In the genomic region with DNA sequence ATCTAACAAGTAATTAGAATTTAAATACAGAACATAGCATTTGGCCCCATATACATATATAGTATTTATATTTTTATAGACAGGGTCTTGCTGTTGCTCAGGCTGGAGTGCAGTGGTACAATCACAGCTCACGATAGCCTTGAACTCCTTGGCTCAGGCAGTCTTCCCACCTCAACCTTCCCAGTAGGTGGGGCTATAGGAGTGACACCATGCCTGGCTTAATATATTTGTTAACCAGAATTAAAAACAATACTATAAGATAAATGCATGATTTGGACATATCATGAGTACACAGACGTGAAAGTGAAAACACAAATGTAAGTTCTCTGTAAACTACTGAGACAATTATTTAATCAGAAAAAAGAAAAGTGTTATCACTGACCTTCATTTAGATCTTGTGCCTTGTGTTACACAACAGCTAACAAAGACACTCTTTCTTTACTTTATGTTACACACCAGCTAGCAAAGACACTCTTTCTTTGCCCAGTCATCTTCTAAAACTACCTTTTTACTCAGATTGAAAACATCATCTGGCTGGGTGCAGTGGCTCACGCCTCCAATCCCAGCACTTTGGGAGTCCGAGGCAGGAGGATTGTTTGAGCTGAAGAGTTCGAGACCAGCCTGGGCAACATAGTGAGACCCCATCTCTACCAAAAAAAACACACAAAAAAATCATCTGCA, we compare ENCODE assay signal across 8 cellular contexts. TPM values are rescaled to one million over a fixed set of nuclear protein-coding genes. Genes with fewer than 3 reads are reported as not detected.
A peak's percentile ranks its signal among the peaks of the same experiment; 100 is the strongest.
DNase-seq lines count a peak whose midpoint lies in the region; ATAC-seq and TF ChIP-seq lines count a peak whose summit lies in the region.

No MANE protein-coding gene starts in this region.

- H3F3A ChIP-seq in SK-N-SH (replicated peaks; ENCODE audit: insufficient read depth) = peaks cover 4% of the 10 kb centered on the region

- TF ChIP-seq EP300 in SK-N-SH (IDR thresholded peaks at IDR 0.05; ENCODE audit: borderline replicate concordance in 1 of 2, low read depth in 1 of 2, low read length in 1 of 2) = no peak
- TF ChIP-seq EP300 in tibial nerve (IDR thresholded peaks at IDR 0.05) = no peak

- no peaks in the 10 kb centered on the region for H3K9me2 ChIP-seq in SK-N-SH

- TF ChIP-seq RAD21 in SK-N-SH (IDR thresholded peaks at IDR 0.05; ENCODE audit: low read length) = peak; percentile 58

- H3K79me2 ChIP-seq in SK-N-SH (ENCODE audit: insufficient read depth) = no peaks in the 10 kb centered on the region

- no peaks in the 10 kb centered on the region for H3K9me3 Mint-ChIP-seq in natural killer cell
- no peaks in the 10 kb centered on the region for H3K9me3 Mint-ChIP-seq in natural killer cell treated with Interleukin-12 subunit alpha and Interleukin-12 subunit beta and Interleukin-15 and Interleukin-18, amount 100 ng/mL, for 72 hours

- no peaks in the 10 kb centered on the region for H3K4me1 ChIP-seq in SK-N-SH (ENCODE audit: control insufficient read depth in 1 of 2, insufficient read depth in 2 of 2, low read depth in 1 of 2, low read length in 1 of 2)
- H3K4me1 ChIP-seq in right atrium auricular region = no peaks in the 10 kb centered on the region
- peaks cover 0 to 20% (median 12%) of the 10 kb centered on the region in 4 donors for H3K4me1 ChIP-seq in tibial nerve

- DNase-seq in natural killer cell (no peak), SK-N-SH (no peak), right atrium auricular region (ENCODE audit: low spot score) (no peak), tibial nerve (ENCODE audit: low spot score in 2 of 2) (no peak), NCI-H128 (lab: John Stamatoyannopoulos, UW; ENCODE audit: unreplicated experiment) (no peak)
- no peak for DNase-seq in natural killer cell treated with Interleukin-12 subunit alpha and Interleukin-12 subunit beta and Interleukin-15 and Interleukin-18, amount 100 ng/mL, for 72 hours (ENCODE audit: low spot score)
- DNase-seq in activated CD4-positive, alpha-beta T cell treated with anti-CD3 and anti-CD28 coated beads for 4 hours = no peak

- POLR2A ChIA-PET in SK-N-SH (lab: Yijun Ruan, JAX) = no interaction called here

- no peaks in the 10 kb centered on the region for H3K27me3 ChIP-seq in SK-N-SH (ENCODE audit: insufficient read depth)
- H3K27me3 ChIP-seq in right atrium auricular region = no peaks in the 10 kb centered on the region
- no peaks in the 10 kb centered on the region for H3K27me3 ChIP-seq in tibial nerve

- H3K4me3 Mint-ChIP-seq in natural killer cell = no peak overlapping the region
- H3K4me3 Mint-ChIP-seq in natural killer cell treated with Interleukin-12 subunit alpha and Interleukin-12 subunit beta and Interleukin-15 and Interleukin-18, amount 100 ng/mL, for 72 hours = no peak overlapping the region

- intact Hi-C loops in natural killer cell (cut with micrococcal nuclease) = loop anchor here (1.0 kb wide), 1 partner anchor 136 kb away; no protein-coding TSS in a partner anchor

- no peaks in the 10 kb centered on the region for H3K27me3 Mint-ChIP-seq in natural killer cell (ENCODE audit: low read depth in 2 of 2)
- H3K27me3 Mint-ChIP-seq in natural killer cell treated with Interleukin-12 subunit alpha and Interleukin-12 subunit beta and Interleukin-15 and Interleukin-18, amount 100 ng/mL, for 72 hours = no peaks in the 10 kb centered on the region

- H3K4me1 Mint-ChIP-seq in natural killer cell = peaks cover 0 to under 1% of the 10 kb centered on the region in 2 donors
- peaks cover 0 to 9% of the 10 kb centered on the region in 2 donors for H3K4me1 Mint-ChIP-seq in natural killer cell treated with Interleukin-12 subunit alpha and Interleukin-12 subunit beta and Interleukin-15 and Interleukin-18, amount 100 ng/mL, for 72 hours (ENCODE audit: low read depth in 2 of 2)

- no peak overlapping the region for H3K27ac ChIP-seq in SK-N-SH (ENCODE audit: low read depth in 2 of 2, low read length in 1 of 2)
- H3K27ac ChIP-seq in right atrium auricular region = no peak overlapping the region
- peak overlapping the region in 3 of 4 donors; percentile 17 to 71 (median 27) for H3K27ac ChIP-seq in tibial nerve

- TF ChIP-seq CTCF in natural killer cell (IDR thresholded peaks at IDR 0.05) (peak; percentile 80), SK-N-SH (IDR thresholded peaks at IDR 0.05) (peak; percentile 64), right atrium auricular region (IDR thresholded peaks at IDR 0.05) (peak; percentile 25 to 36), tibial nerve (IDR thresholded peaks at IDR 0.05) (peak in 2 of 5 experiments; percentile 27 to 50)

- H3K4me2 ChIP-seq in SK-N-SH = no peak overlapping the region

- H3K36me3 Mint-ChIP-seq in natural killer cell = peaks cover 6% of the 10 kb centered on the region
- H3K36me3 Mint-ChIP-seq in natural killer cell treated with Interleukin-12 subunit alpha and Interleukin-12 subunit beta and Interleukin-15 and Interleukin-18, amount 100 ng/mL, for 72 hours = peaks cover 15% of the 10 kb centered on the region

- H3K36me3 ChIP-seq in SK-N-SH (replicated peaks in 1 of 2; ENCODE audit: control insufficient read depth in 1 of 2, insufficient read depth in 2 of 2, low read length in 1 of 2) (peaks cover 44 to 54% of the 10 kb centered on the region in 2 experiments), right atrium auricular region (peaks cover 71% of the 10 kb centered on the region), tibial nerve (peaks cover 0 to 88% (median 0%) of the 10 kb centered on the region in 3 donors)

- no peak overlapping the region for H3K9ac ChIP-seq in SK-N-SH

- H3K9me3 ChIP-seq in SK-N-SH = no peaks in the 10 kb centered on the region
- no peaks in the 10 kb centered on the region for H3K9me3 ChIP-seq in right atrium auricular region
- no peaks in the 10 kb centered on the region for H3K9me3 ChIP-seq in tibial nerve

- WGBS in SK-N-SH (ENCODE audit: low lambda C conversion rate) = 95% methylated on average over 5 of the region's 5 CpGs
- WGBS in tibial nerve, 2 donors = 61 to 69% methylated on average over 5 of the region's 5 CpGs

- CTCF ChIA-PET in SK-N-SH (lab: Yijun Ruan, JAX) = interaction anchor here (0.6 to 1.7 kb wide), 13 partner anchors 10 to 242 kb away, joined by 3 to 4 read pairs (median 3); no protein-coding TSS in a partner anchor

- ATAC-seq in natural killer cell (peak in 2 of 3 donors; percentile 74 to 82), HG03460 (IDR thresholded peaks at IDR 0.05; ENCODE audit: unreplicated experiment) (no peak)
- ATAC-seq in natural killer cell treated with Interleukin-12 subunit alpha and Interleukin-12 subunit beta and Interleukin-15 and Interleukin-18, amount 100 ng/mL, for 72 hours = no peak

- TF ChIP-seq POLR2A in tibial nerve (IDR thresholded peaks at IDR 0.05) = no peak

- H3K27ac Mint-ChIP-seq in natural killer cell = no peak overlapping the region
- H3K27ac Mint-ChIP-seq in natural killer cell treated with Interleukin-12 subunit alpha and Interleukin-12 subunit beta and Interleukin-15 and Interleukin-18, amount 100 ng/mL, for 72 hours = no peak overlapping the region

- H2AFZ ChIP-seq in SK-N-SH (ENCODE audit: low read depth) = no peak overlapping the region

- H4K20me1 ChIP-seq in SK-N-SH (ENCODE audit: insufficient read depth) = no peaks in the 10 kb centered on the region

- H3K4me3 ChIP-seq in SK-N-SH (ENCODE audit: low read depth in 2 of 2, low read length in 1 of 2) = no peak overlapping the region
- H3K4me3 ChIP-seq in right atrium auricular region = no peak overlapping the region
- no peak overlapping the region for H3K4me3 ChIP-seq in tibial nerve

TF ChIP-seq in SK-N-SH, 30 proteins besides CTCF, POLR2A, EP300 and RAD21 (continues in another document):
- TF ChIP-seq RXRA (IDR thresholded peaks at IDR 0.05; ENCODE audit: borderline replicate concordance, low read depth) (no peak), GATA2 (CRISPR knock-in tag; IDR thresholded peaks at IDR 0.05) (no peak), TEAD4 (IDR thresholded peaks at IDR 0.05; ENCODE audit: borderline replicate concordance, insufficient read depth) (no peak), POLR2AphosphoS5 (IDR thresholded peaks at IDR 0.05; ENCODE audit: low read depth, low read length) (no peak), TAF1 (IDR thresholded peaks at IDR 0.05; ENCODE audit: borderline replicate concordance, low read depth, low read length) (no peak), SMC3 (IDR thresholded peaks at IDR 0.05; ENCODE audit: low read depth, low read length) (peak; percentile 29; the same call in 1 of the 2 replicates)

RNA-seq across cellular contexts. Expression of gene CARS2, which starts 22.6 kb away (rescaled TPM):
- total RNA-seq in natural killer cell (10 to 100 TPM; 65.3 to 77.3 (median 73.0) TPM), right atrium auricular region (10 to 100 TPM; 28.5 to 30.7 TPM), tibial nerve (10 to 100 TPM; 33.7 to 68.4 (median 64.3) TPM)
- 100 to 1,000 TPM in 1 of 2 donors, 10 to 100 TPM in 1; 58.1 to 112 TPM for total RNA-seq in natural killer cell treated with Interleukin-12 subunit alpha and Interleukin-12 subunit beta and Interleukin-15 and Interleukin-18, amount 100 ng/mL, for 72 hours
- polyA plus RNA-seq in SK-N-SH (2012; rRNA removed) = 78.6 and 80.6 TPM in 2 replicates
- 36.6 and 47.0 TPM in 2 replicates for polyA plus RNA-seq in SK-N-SH (2012; cell fraction: cytosol; rRNA removed)
- polyA plus RNA-seq in SK-N-SH (2012; cell fraction: nucleus; rRNA removed) = 292 and 307 TPM in 2 replicates

RNA-seq across cellular contexts. Expression of gene ING1, which starts 30.2 kb away (rescaled TPM):
- total RNA-seq in natural killer cell (10 to 100 TPM; 12.6 to 22.5 (median 15.5) TPM), right atrium auricular region (1 to 10 TPM; 8.2 to 9.0 TPM), tibial nerve (10 to 100 TPM; 23.6 to 32.2 (median 28.3) TPM)
- total RNA-seq in natural killer cell treated with Interleukin-12 subunit alpha and Interleukin-12 subunit beta and Interleukin-15 and Interleukin-18, amount 100 ng/mL, for 72 hours = 10 to 100 TPM; 11.1 to 15.7 TPM
- 19.8 and 25.4 TPM in 2 replicates for polyA plus RNA-seq in SK-N-SH (2012; rRNA removed)
- 10.7 and 16.3 TPM in 2 replicates for polyA plus RNA-seq in SK-N-SH (2012; cell fraction: cytosol; rRNA removed)
- polyA plus RNA-seq in SK-N-SH (2012; cell fraction: nucleus; rRNA removed) = 16.6 and 18.0 TPM in 2 replicates

Comparison
In these comparisons a context has a peak if more than half of its experiments do, and no peak if none do; other contexts are left out.
1. ATAC-seq: peak in natural killer cell (2 of 3); none in natural killer cell treated with Interleukin-12 subunit alpha and Interleukin-12 subunit beta and Interleukin-15 and Interleukin-18, amount 100 ng/mL, for 72 hours (0 of 2) and HG03460 (single experiment).
2. H3K27ac ChIP-seq: peak in tibial nerve (3 of 4); none in SK-N-SH (0 of 2) and right atrium auricular region (0 of 2).